Comparison of ENCODE assay signal across 18 cellular contexts in the genomic region with DNA sequence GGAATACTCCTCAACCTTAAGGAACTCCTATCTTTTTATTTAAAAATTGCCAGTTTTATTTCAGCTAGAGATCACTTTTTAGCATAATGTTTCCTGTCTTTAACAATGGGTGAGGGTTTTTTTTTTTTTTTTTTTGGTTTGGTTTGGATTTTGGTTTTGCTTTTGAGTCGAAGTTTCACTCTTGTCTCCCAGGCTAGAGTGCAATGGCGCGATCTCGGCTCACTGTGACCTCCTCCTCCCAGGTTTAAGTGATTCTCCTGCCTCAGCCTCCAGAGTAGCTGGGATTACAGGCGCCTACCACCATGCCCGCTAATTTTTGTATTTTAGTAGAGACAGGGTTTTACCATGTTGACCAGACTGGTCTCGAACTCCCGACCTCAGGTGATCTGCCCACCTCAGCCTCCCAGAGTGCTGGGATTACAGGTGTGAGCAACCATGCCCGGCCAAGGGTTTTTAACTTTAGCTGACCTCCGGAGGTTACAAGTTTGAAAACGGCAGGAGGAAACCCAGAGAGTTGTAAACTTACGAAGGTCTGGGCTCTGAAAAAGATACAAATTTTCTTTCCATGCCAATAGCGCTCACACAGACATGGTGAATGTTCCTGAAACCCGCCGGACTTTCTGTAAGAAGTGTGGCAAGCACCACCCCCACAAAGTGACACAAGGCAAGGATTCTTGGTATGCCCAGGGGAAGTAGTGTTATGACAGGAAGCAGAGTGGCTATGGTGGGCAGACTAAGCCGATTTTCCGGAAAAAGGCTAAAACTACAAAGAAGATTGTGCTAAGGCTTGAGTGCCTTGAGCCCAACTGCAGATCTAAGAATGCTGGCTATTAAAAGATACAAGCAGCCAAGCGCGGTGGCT. TPM values are rescaled to one million over a fixed set of nuclear protein-coding genes. Genes with fewer than 3 reads are reported as not detected.
DNase-seq lines count a peak whose midpoint lies in the region; ATAC-seq, FAIRE-seq and TF ChIP-seq lines count a peak whose summit lies in the region.
"Not testable (repeated sequence)": the region's sequence is repeated elsewhere in the genome, so short reads cannot be mapped to it uniquely, and the experiment has no call there.
"Had no signal": no experiment of that assay in that cellular context is flagged by ENCODE, and none has a peak within 500 bp of the region (broad histone marks: within the 10 kb centered on the region; RNA-seq: fewer than 3 reads in every experiment).

No MANE protein-coding gene starts in this region.

- not testable (repeated sequence) for H3K36me3 Mint-ChIP-seq in activated CD8-positive, alpha-beta T cell treated with anti-CD3 and anti-CD28 coated beads for 36 hours (ENCODE audit: low read depth); activated naive CD4-positive, alpha-beta T cell treated with anti-CD3 and anti-CD28 coated beads, Interleukin-2, amount 10 ng/mL, durations not matched to agents 7 days and 5 days

- ATAC-seq in activated CD8-positive, alpha-beta T cell treated with anti-CD3 and anti-CD28 coated beads for 36 hours = peak; percentile 74
- peak; percentile 49 for ATAC-seq in left lung

- H3K4me1 ChIP-seq in BLaER1 = peaks cover 26% of the 10 kb centered on the region
- not testable (repeated sequence) for H3K4me1 ChIP-seq in left lung

- intact Hi-C loops in activated CD8-positive, alpha-beta T cell treated with anti-CD3 and anti-CD28 coated beads for 36 hours (cut with micrococcal nuclease); left lung (cut with DNase I): not testable (repeated sequence)

- H3K9ac ChIP-seq in BLaER1 = peak overlapping the region; percentile 50

- peak overlapping the region; percentile 70 for H3K27ac ChIP-seq in BLaER1
- not testable (repeated sequence) for H3K27ac ChIP-seq in left lung

- TF ChIP-seq CTCF in activated CD8-positive, alpha-beta T cell treated with anti-CD3 and anti-CD28 coated beads for 36 hours (IDR thresholded peaks at IDR 0.05); left lung (IDR thresholded peaks at IDR 0.05): not testable (repeated sequence)

- peak overlapping the region; percentile 74 for H3K27ac Mint-ChIP-seq in activated CD8-positive, alpha-beta T cell treated with anti-CD3 and anti-CD28 coated beads for 36 hours
- H3K27ac Mint-ChIP-seq in activated naive CD4-positive, alpha-beta T cell treated with anti-CD3 and anti-CD28 coated beads, Interleukin-2, amount 10 ng/mL, durations not matched to agents 7 days and 5 days = peak overlapping the region; percentile 89

- not testable (repeated sequence) for H3K27me3 Mint-ChIP-seq in activated CD8-positive, alpha-beta T cell treated with anti-CD3 and anti-CD28 coated beads for 36 hours; activated naive CD4-positive, alpha-beta T cell treated with anti-CD3 and anti-CD28 coated beads, Interleukin-2, amount 10 ng/mL, durations not matched to agents 7 days and 5 days

- CTCF ChIA-PET in activated CD8-positive, alpha-beta T cell treated with anti-CD3 and anti-CD28 coated beads for 36 hours (lab: Charles Lee); activated naive CD4-positive, alpha-beta T cell treated with anti-CD3 and anti-CD28 coated beads, Interleukin-2, amount 10 ng/mL, durations not matched to agents 7 days and 5 days (lab: Charles Lee): not testable (repeated sequence)

- peak; percentile 52 for FAIRE-seq in GM12891 (lab: Jason Lieb, UNC)

- H3K9me3 ChIP-seq in BLaER1, left lung: not testable (repeated sequence)

- peaks cover 15% of the 10 kb centered on the region for H3K4me1 Mint-ChIP-seq in activated CD8-positive, alpha-beta T cell treated with anti-CD3 and anti-CD28 coated beads for 36 hours (ENCODE audit: low read depth)
- peaks cover 24% of the 10 kb centered on the region for H3K4me1 Mint-ChIP-seq in activated naive CD4-positive, alpha-beta T cell treated with anti-CD3 and anti-CD28 coated beads, Interleukin-2, amount 10 ng/mL, durations not matched to agents 7 days and 5 days

- peak overlapping the region; percentile 31; the same call in 1 of the 2 replicates for H3K4me3 ChIP-seq in BLaER1
- not testable (repeated sequence) for H3K4me3 ChIP-seq in left lung

- POLR2A ChIA-PET in activated CD8-positive, alpha-beta T cell treated with anti-CD3 and anti-CD28 coated beads for 36 hours (lab: Charles Lee) = interaction anchor here (1.0 kb wide), 1 partner anchor 94 kb away, joined by 3 read pairs; no protein-coding TSS in a partner anchor

- H3K9me3 Mint-ChIP-seq in activated CD8-positive, alpha-beta T cell treated with anti-CD3 and anti-CD28 coated beads for 36 hours; activated naive CD4-positive, alpha-beta T cell treated with anti-CD3 and anti-CD28 coated beads, Interleukin-2, amount 10 ng/mL, durations not matched to agents 7 days and 5 days: not testable (repeated sequence)

- H3K27me3 ChIP-seq in BLaER1, left lung: not testable (repeated sequence)

- DNase-seq in GM12891 (ENCODE audit: insufficient read length, low spot score) = not testable (repeated sequence)
- DNase-seq in NOMO-1 treated with DMSO at 0.1 percent for 48 hours (lab: John Stamatoyannopoulos, UW; ENCODE audit: unreplicated experiment) (peak; percentile 3), UCSD-AML1 (lab: John Stamatoyannopoulos, UW; ENCODE audit: unreplicated experiment) (peak; percentile 64), left lung (peak in 1 of 2 donors; percentile 46)
- DNase-seq in activated CD8-positive, alpha-beta T cell treated with anti-CD3 and anti-CD28 coated beads for 36 hours = peak; percentile 44
- peak; percentile 50 for DNase-seq in activated naive CD4-positive, alpha-beta T cell treated with anti-CD3 and anti-CD28 coated beads, Interleukin-2, amount 10 ng/mL, durations not matched to agents 7 days and 5 days
- DNase-seq in stimulated activated CD8-positive, alpha-beta memory T cell treated with anti-CD3 and anti-CD28 coated beads, Interleukin-4, amount 100 ng/mL, for 24 hours (ENCODE audit: low read depth) = peak; percentile 0

- H3K4me2 ChIP-seq in BLaER1 = peak overlapping the region; percentile 77

- not testable (repeated sequence) for TF ChIP-seq POLR2A in GM12891 (IDR thresholded peaks at IDR 0.05; ENCODE audit: low read depth, low read length)

- H3K4me3 Mint-ChIP-seq in activated CD8-positive, alpha-beta T cell treated with anti-CD3 and anti-CD28 coated beads for 36 hours = peak overlapping the region; percentile 36
- H3K4me3 Mint-ChIP-seq in activated naive CD4-positive, alpha-beta T cell treated with anti-CD3 and anti-CD28 coated beads, Interleukin-2, amount 10 ng/mL, durations not matched to agents 7 days and 5 days = peak overlapping the region; percentile 31

- not testable (repeated sequence) for H3K36me3 ChIP-seq in BLaER1, left lung

- not testable (repeated sequence) for H4K20me1 ChIP-seq in BLaER1

RNA-seq across cellular contexts. Expression of a gene that starts 7.3 kb away (rescaled TPM):
- 0.23 TPM for polyA plus RNA-seq in GM12891 (2012; ENCODE audit: low read depth, missing spikeins)
- 10 to 100 TPM in 1 of 2 experiments, 1 to 10 TPM in 1; 9.5 to 11.7 TPM for total RNA-seq in activated CD8-positive, alpha-beta T cell treated with anti-CD3 and anti-CD28 coated beads for 36 hours
- 10 to 100 TPM; 11.3 to 33.4 TPM for total RNA-seq in left lung
- total RNA-seq: A172, HepG2, LHCN-M2 had no signal
- polyA plus RNA-seq: HepG2 had no signal

RNA-seq across cellular contexts. Expression of a gene that starts 26.1 kb away (rescaled TPM):
- 2.3 TPM for polyA plus RNA-seq in GM12891 (2012; ENCODE audit: low read depth, missing spikeins)
- not detected for total RNA-seq in activated CD8-positive, alpha-beta T cell treated with anti-CD3 and anti-CD28 coated beads for 36 hours
- total RNA-seq in left lung = under 1 TPM in 1 of 2 donors, not detected in 1; 0.09 TPM
- total RNA-seq: A172, cardiac septum, epithelial cell of proximal tubule, HepG2, HFFc6, LHCN-M2, lung microvascular endothelial cell, osteocyte, RPMI7951, thoracic aorta had no signal
- polyA plus RNA-seq: HepG2 had no signal
